ENCODE assay signal across 17 cellular contexts in genomic region chr10:110876788-110877187, GRCh38. TPM values are rescaled to one million over a fixed set of nuclear protein-coding genes. Genes with fewer than 3 reads are reported as not detected.
DNase-seq lines count a peak whose midpoint lies in the region; ATAC-seq, FAIRE-seq and TF ChIP-seq lines count a peak whose summit lies in the region.
"Had no signal": no experiment of that assay in that cellular context is flagged by ENCODE, and none has a peak within 500 bp of the region (broad histone marks: within the 10 kb centered on the region; RNA-seq: fewer than 3 reads in every experiment).

No MANE protein-coding gene starts in this region.

- no peak overlapping the region for H3K4me3 Mint-ChIP-seq in T-helper 17 cell

- TF ChIP-seq CTCF in smooth muscle cell (IDR thresholded peaks at IDR 0.05; ENCODE audit: borderline replicate concordance, insufficient read depth, poor library complexity, severe bottlenecking), result no peak

- ATAC-seq in T-helper 17 cell, result no peak
- ATAC-seq in HG03571 (IDR thresholded peaks at IDR 0.05; ENCODE audit: unreplicated experiment), result no peak

- DNase-seq in DMS53 (lab: John Stamatoyannopoulos, UW) (peak; percentile 14), DMS53 treated with DMSO at 0.1 percent for 48 hours (lab: John Stamatoyannopoulos, UW; ENCODE audit: unreplicated experiment) (no peak), T-helper 17 cell (no peak), frontal cortex (ENCODE audit: low spot score in 2 of 2) (no peak), smooth muscle cell (lab: John Stamatoyannopoulos, UW; ENCODE audit: unreplicated experiment) (no peak), germinal center (ENCODE audit: low spot score) (no peak)
- no peak for DNase-seq in activated effector memory CD4-positive, alpha-beta T cell treated with anti-CD3 and anti-CD28 coated beads, Interleukin-2, amount 50 U/mL, for 16 hours
- DNase-seq: IMR-90; Karpas-422; MM.1S; NCI-H1105 treated with DMSO at 0.1 percent for 48 hours; NCI-H187; NCI-H446 treated with DMSO at 0.1 percent for 48 hours; NK-92 treated with Interleukin-12 subunit alpha and Interleukin-12 subunit beta, amount 100 ng/mL, for 24 hours had no signal

- H3K4me2 ChIP-seq in smooth muscle cell, result no peak overlapping the region

- peak overlapping the region; percentile 79 for H3K4me3 ChIP-seq in smooth muscle cell

- FAIRE-seq in frontal cortex (lab: Jason Lieb, UNC), result peak; percentile 50
- FAIRE-seq: H54 had no signal

- no peak overlapping the region for H3K9ac ChIP-seq in smooth muscle cell (ENCODE audit: low read depth)

- peaks cover 67% of the 10 kb centered on the region for H4K20me1 ChIP-seq in smooth muscle cell (ENCODE audit: low read depth)

- H3K27ac ChIP-seq in smooth muscle cell (ENCODE audit: low read depth), result no peak overlapping the region
- H3K27ac ChIP-seq: 22Rv1 had no signal

- H3K9me3 ChIP-seq in T-helper 17 cell (ENCODE audit: control insufficient read depth, low read length, poor library complexity, severe bottlenecking) (no peaks in the 10 kb centered on the region), smooth muscle cell (replicated peaks; ENCODE audit: low read depth) (no peaks in the 10 kb centered on the region)

- H2AFZ ChIP-seq in smooth muscle cell (ENCODE audit: low read depth), result no peak overlapping the region

- peaks cover 40% of the 10 kb centered on the region for H3K4me1 Mint-ChIP-seq in T-helper 17 cell

- H3K4me1 ChIP-seq in smooth muscle cell (ENCODE audit: low read depth), result peaks cover 20% of the 10 kb centered on the region

- H3K36me3 Mint-ChIP-seq in T-helper 17 cell (ENCODE audit: low read depth), result peaks cover 10% of the 10 kb centered on the region

- H3K27me3 Mint-ChIP-seq in T-helper 17 cell, result no peaks in the 10 kb centered on the region

- WGBS in smooth muscle cell (ENCODE audit: low lambda C conversion rate), result 96% methylated on average over 1 of the region's 1 CpG

- H3K79me2 ChIP-seq in smooth muscle cell (ENCODE audit: low read depth), result peaks cover 62% of the 10 kb centered on the region

- H3F3A ChIP-seq in smooth muscle cell (ENCODE audit: low read depth), result no peaks in the 10 kb centered on the region

- peak overlapping the region; percentile 93 for H3K27ac Mint-ChIP-seq in T-helper 17 cell

- H3K36me3 ChIP-seq in smooth muscle cell (ENCODE audit: low read depth), result no peaks in the 10 kb centered on the region

- H3K27me3 ChIP-seq in smooth muscle cell (ENCODE audit: low read depth), result no peaks in the 10 kb centered on the region

RNA-seq across cellular contexts. Expression of gene PDCD4, which starts 5.1 kb away (rescaled TPM):
- total RNA-seq in T-helper 17 cell (100 to 1,000 TPM; 307 TPM), frontal cortex (46.9 TPM), smooth muscle cell (67.0 and 73.5 TPM in 2 replicates)
- polyA plus RNA-seq in smooth muscle cell, result 124 and 141 TPM in 2 replicates

RNA-seq across cellular contexts. Expression of gene BBIP1, which starts 42.2 kb away (rescaled TPM):
- total RNA-seq in T-helper 17 cell (10 to 100 TPM; 30.8 to 36.4 TPM), frontal cortex (67.3 TPM), smooth muscle cell (19.5 and 22.3 TPM in 2 replicates)
- polyA plus RNA-seq in smooth muscle cell, result 17.8 and 26.3 TPM in 2 replicates

RNA-seq across cellular contexts. Expression of gene SHOC2, which starts 42.6 kb away (rescaled TPM):
- total RNA-seq in T-helper 17 cell, result 10 to 100 TPM; 68.0 to 71.1 TPM
- total RNA-seq in frontal cortex, result 188 TPM
- total RNA-seq in smooth muscle cell, result 45.1 and 54.4 TPM in 2 replicates
- polyA plus RNA-seq in smooth muscle cell, result 19.3 and 22.7 TPM in 2 replicates
